ENCODE assay signal across 1 cellular context in the genomic region with DNA sequence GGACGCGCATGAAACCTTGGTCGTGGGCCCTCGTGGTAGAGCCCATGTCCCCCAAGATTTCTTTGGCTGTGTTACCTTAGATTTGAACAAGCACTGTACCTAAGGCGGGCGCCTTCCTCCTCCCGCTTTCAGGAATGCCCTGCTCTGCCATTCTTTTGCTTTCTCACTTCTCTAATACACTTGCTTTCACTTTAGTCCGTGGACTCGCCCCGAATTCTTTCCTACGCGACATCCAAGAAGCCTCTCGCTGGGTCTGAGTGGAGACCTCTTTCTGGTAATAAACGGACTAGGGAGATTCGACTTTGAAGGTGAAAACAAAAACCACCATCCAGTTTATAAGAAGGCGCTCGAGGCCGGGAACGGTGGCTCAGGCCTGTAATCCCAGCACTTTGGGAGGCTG.
TF ChIP-seq lines count a peak whose summit lies in the region.

No MANE protein-coding gene starts in this region.

TF ChIP-seq in IMR-90, 13 proteins besides CTCF, POLR2A, EP300 and RAD21:
- TF ChIP-seq, protein P1, sequence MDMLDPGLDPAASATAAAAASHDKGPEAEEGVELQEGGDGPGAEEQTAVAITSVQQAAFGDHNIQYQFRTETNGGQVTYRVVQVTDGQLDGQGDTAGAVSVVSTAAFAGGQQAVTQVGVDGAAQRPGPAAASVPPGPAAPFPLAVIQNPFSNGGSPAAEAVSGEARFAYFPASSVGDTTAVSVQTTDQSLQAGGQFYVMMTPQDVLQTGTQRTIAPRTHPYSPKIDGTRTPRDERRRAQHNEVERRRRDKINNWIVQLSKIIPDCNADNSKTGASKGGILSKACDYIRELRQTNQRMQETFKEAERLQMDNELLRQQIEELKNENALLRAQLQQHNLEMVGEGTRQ (IDR thresholded peaks at IDR 0.05; ENCODE audit: low read depth, low read length) = no peak
- TF ChIP-seq CHD1 (IDR thresholded peaks at IDR 0.05; ENCODE audit: low read depth, low read length) = no peak
- no peak for TF ChIP-seq MAZ (IDR thresholded peaks at IDR 0.05; ENCODE audit: borderline replicate concordance, low read depth, low read length)
- no peak for TF ChIP-seq RCOR1 (IDR thresholded peaks at IDR 0.05; ENCODE audit: insufficient replicate concordance, low read length)
- TF ChIP-seq MXI1 (IDR thresholded peaks at IDR 0.05; ENCODE audit: borderline replicate concordance, low read depth, low read length) = no peak
- no peak for TF ChIP-seq MAFK (IDR thresholded peaks at IDR 0.05; ENCODE audit: low read depth, low read length)
- no peak for TF ChIP-seq RFX5 (IDR thresholded peaks at IDR 0.05; ENCODE audit: low read depth, low read length)
- no peak for TF ChIP-seq CEBPB (IDR thresholded peaks at IDR 0.05; ENCODE audit: low read depth, low read length)
- no peak for TF ChIP-seq NFE2L2 (IDR thresholded peaks at IDR 0.05; ENCODE audit: low read depth, low read length)
- no peak for TF ChIP-seq FOS (IDR thresholded peaks at IDR 0.05; ENCODE audit: low read depth, low read length)
- TF ChIP-seq SMC3 (IDR thresholded peaks at IDR 0.05; ENCODE audit: low read depth, low read length) = no peak
- TF ChIP-seq, protein P2, sequence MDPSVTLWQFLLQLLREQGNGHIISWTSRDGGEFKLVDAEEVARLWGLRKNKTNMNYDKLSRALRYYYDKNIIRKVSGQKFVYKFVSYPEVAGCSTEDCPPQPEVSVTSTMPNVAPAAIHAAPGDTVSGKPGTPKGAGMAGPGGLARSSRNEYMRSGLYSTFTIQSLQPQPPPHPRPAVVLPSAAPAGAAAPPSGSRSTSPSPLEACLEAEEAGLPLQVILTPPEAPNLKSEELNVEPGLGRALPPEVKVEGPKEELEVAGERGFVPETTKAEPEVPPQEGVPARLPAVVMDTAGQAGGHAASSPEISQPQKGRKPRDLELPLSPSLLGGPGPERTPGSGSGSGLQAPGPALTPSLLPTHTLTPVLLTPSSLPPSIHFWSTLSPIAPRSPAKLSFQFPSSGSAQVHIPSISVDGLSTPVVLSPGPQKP (IDR thresholded peaks at IDR 0.05; ENCODE audit: borderline replicate concordance, low read depth, low read length) = no peak
- TF ChIP-seq BHLHE40 (IDR thresholded peaks at IDR 0.05; ENCODE audit: low read depth, low read length) = no peak
